Comparison of ENCODE assay signal across 8 cellular contexts in genomic region chr3:43378066-43378935, GRCh38.
DNase-seq lines count a peak whose midpoint lies in the region; ATAC-seq, FAIRE-seq and TF ChIP-seq lines count a peak whose summit lies in the region.

No MANE protein-coding gene starts in this region.

- no peak for FAIRE-seq in urothelium cell line (lab: Jason Lieb, UNC)

- no peaks in the 10 kb centered on the region for H3K36me3 ChIP-seq in neutrophil

- H3K4me3 ChIP-seq in neutrophil (ENCODE audit: low read depth in 1 of 2, low read length in 1 of 2) = no peak overlapping the region

- H3K4me1 ChIP-seq in neutrophil (ENCODE audit: control insufficient read depth in 1 of 2, insufficient read depth in 1 of 2, low read depth in 1 of 2, low read length in 1 of 2) = peaks cover 9 to 12% of the 10 kb centered on the region in 2 experiments

- H3K27ac ChIP-seq in neutrophil = peak overlapping the region; percentile 64

- no peaks in the 10 kb centered on the region for H3K27me3 ChIP-seq in neutrophil

- DNase-seq in AG08395 (ENCODE audit: low spot score) = peak; percentile 21
- peak; percentile 33 for DNase-seq in MV-4-11 (lab: John Stamatoyannopoulos, UW)
- DNase-seq in activated CD4-positive, alpha-beta T cell treated with anti-CD3 and anti-CD28 coated beads, Interleukin-2, amount 50 U/mL, for 4 hours = peak; percentile 70 to 74
- DNase-seq in effector CD4-positive, alpha-beta T cell = peak; percentile 62
- DNase-seq in urothelium cell line (ENCODE audit: low spot score) = peak; percentile 49

- peak; percentile 81 for TF ChIP-seq CTCF in neutrophil (IDR thresholded peaks at IDR 0.05)

- H3K9me3 ChIP-seq in neutrophil = no peaks in the 10 kb centered on the region

- ATAC-seq in GM19351 (IDR thresholded peaks at IDR 0.05; ENCODE audit: unreplicated experiment) (peak; percentile 80), GM19324 (IDR thresholded peaks at IDR 0.05; ENCODE audit: low FRiP score, unreplicated experiment) (no peak)

Comparison
In these comparisons a context has a peak if more than half of its experiments do, and no peak if none do; other contexts are left out.
1. DNase-seq: peak in every context shown above with its lines; median percentile 72 in activated CD4-positive, alpha-beta T cell treated with anti-CD3 and anti-CD28 coated beads, Interleukin-2, amount 50 U/mL, for 4 hours; 62 in effector CD4-positive, alpha-beta T cell; 49 in urothelium cell line; 33 in MV-4-11; 21 in AG08395.